8 cellular contexts compared by ENCODE assay signal in the genomic region with DNA sequence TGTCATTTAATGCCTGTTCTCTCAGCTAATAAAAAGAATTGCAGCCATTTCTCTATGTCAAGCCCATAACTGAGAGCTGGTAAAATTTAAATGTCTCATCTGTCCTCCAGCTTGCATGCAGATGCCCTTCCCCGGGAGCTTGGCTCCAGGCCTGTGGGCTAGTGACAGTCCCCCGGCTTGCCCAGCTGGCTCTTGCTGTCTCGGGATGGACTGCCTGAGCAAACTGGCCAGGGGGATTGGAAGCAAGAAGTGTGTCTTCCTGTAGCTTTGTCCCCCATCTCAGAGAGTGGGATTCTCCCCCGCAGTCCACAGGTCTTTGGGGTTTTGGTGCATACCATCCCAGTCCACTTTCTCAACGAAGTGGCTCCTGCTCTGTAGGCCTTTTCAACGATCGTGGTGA. TPM values are rescaled to one million over a fixed set of nuclear protein-coding genes. Genes with fewer than 3 reads are reported as not detected.
"Had no signal": no experiment of that assay in that cellular context is flagged by ENCODE, and none has a peak within 500 bp of the region (broad histone marks: within the 10 kb centered on the region; RNA-seq: fewer than 3 reads in every experiment).

No MANE protein-coding gene starts in this region.

- DNase-seq: IMR-90, KBM-7 had no signal

- H3K4me1 Mint-ChIP-seq: IgD-negative memory B cell had no signal

- H3K27ac ChIP-seq: HL-60 had no signal

- H3K36me3 Mint-ChIP-seq: IgD-negative memory B cell had no signal

- H3K4me3 Mint-ChIP-seq: IgD-negative memory B cell had no signal

- H3K4me3 ChIP-seq: K562 had no signal

RNA-seq across cellular contexts. Expression of a gene that starts 53.9 kb away (rescaled TPM):
- total RNA-seq: HepG2, HT-29, HT1080, IMR-90 had no signal
- polyA plus RNA-seq: HepG2, IgD-negative memory B cell, IMR-90 had no signal
